ENCODE assay signal across 2 cellular contexts in genomic region chr7:139829654-139830130, GRCh38.
TF ChIP-seq lines count a peak whose summit lies in the region.

No MANE protein-coding gene starts in this region.

TF ChIP-seq in IMR-90, 13 proteins besides CTCF, POLR2A, EP300 and RAD21:
- TF ChIP-seq NFE2L2 (IDR thresholded peaks at IDR 0.05; ENCODE audit: low read depth, low read length) (no peak), ELK1 (IDR thresholded peaks at IDR 0.05; ENCODE audit: borderline replicate concordance, low read depth, low read length) (no peak), RFX5 (IDR thresholded peaks at IDR 0.05; ENCODE audit: low read depth, low read length) (no peak), CHD1 (IDR thresholded peaks at IDR 0.05; ENCODE audit: low read depth, low read length) (no peak), USF2 (IDR thresholded peaks at IDR 0.05; ENCODE audit: low read depth, low read length) (no peak), RCOR1 (IDR thresholded peaks at IDR 0.05; ENCODE audit: insufficient replicate concordance, low read length) (no peak), MXI1 (IDR thresholded peaks at IDR 0.05; ENCODE audit: borderline replicate concordance, low read depth, low read length) (no peak), CEBPB (IDR thresholded peaks at IDR 0.05; ENCODE audit: low read depth, low read length) (no peak), MAFK (IDR thresholded peaks at IDR 0.05; ENCODE audit: low read depth, low read length) (no peak)
TF ChIP-seq in IMR-90: peak in this region for 0.

TF ChIP-seq in endothelial cell of umbilical vein, 7 proteins besides CTCF, POLR2A, EP300 and RAD21:
- TF ChIP-seq GATA2 (IDR thresholded peaks at IDR 0.05; ENCODE audit: insufficient read depth, insufficient read length, low read depth, low read length) (no peak), MAX (IDR thresholded peaks at IDR 0.05; ENCODE audit: insufficient read depth, insufficient read length) (no peak), POLR2AphosphoS5 (IDR thresholded peaks at IDR 0.05; ENCODE audit: insufficient read depth, low read depth, low read length) (no peak), MYC (IDR thresholded peaks at IDR 0.05; ENCODE audit: low read depth, low read length) (no peak), JUN (IDR thresholded peaks at IDR 0.05; ENCODE audit: borderline replicate concordance, insufficient read depth, insufficient read length, low read depth) (no peak), EZH2 (IDR thresholded peaks at IDR 0.05; ENCODE audit: borderline replicate concordance, low read depth, low read length, severe bottlenecking) (no peak), FOS (IDR thresholded peaks at IDR 0.05; ENCODE audit: borderline replicate concordance, insufficient read depth, low read length) (no peak)
